Comparison of ENCODE assay signal across 24 cellular contexts in genomic region chr1:75559800-75560199, GRCh38. TPM values are rescaled to one million over a fixed set of nuclear protein-coding genes. Genes with fewer than 3 reads are reported as not detected.
A peak's percentile ranks its signal among the peaks of the same experiment; 100 is the strongest.
DNase-seq lines count a peak whose midpoint lies in the region; ATAC-seq, FAIRE-seq and TF ChIP-seq lines count a peak whose summit lies in the region.
"Had no signal": no experiment of that assay in that cellular context is flagged by ENCODE, and none has a peak within 500 bp of the region (broad histone marks: within the 10 kb centered on the region; RNA-seq: fewer than 3 reads in every experiment).

No MANE protein-coding gene starts in this region.

- POLR2A ChIA-PET in Caco-2 (lab: Charles Lee) = no interaction called here

- no peak overlapping the region for H3K4me3 Mint-ChIP-seq in Caco-2 (ENCODE audit: unreplicated experiment)
- H3K4me3 Mint-ChIP-seq: CD4-positive, alpha-beta T cell; GM23338 had no signal

- intact Hi-C loops in Caco-2 (cut with micrococcal nuclease; ENCODE audit: unreplicated experiment) = no loop called here

- H3K27me3 ChIP-seq in hepatocyte (no peaks in the 10 kb centered on the region), Caco-2 (replicated peaks; ENCODE audit: control insufficient read depth, insufficient read depth, low read length) (no peaks in the 10 kb centered on the region)

- H3K4me3 ChIP-seq in hepatocyte (no peak overlapping the region), Caco-2 (ENCODE audit: low read depth, low read length) (no peak overlapping the region)
- H3K4me3 ChIP-seq: A549, GM12878, GM23338, K562 had no signal

- peaks cover 8% of the 10 kb centered on the region for H3K4me1 Mint-ChIP-seq in Caco-2 (ENCODE audit: low read depth, unreplicated experiment)

- H3K4me1 ChIP-seq in hepatocyte (ENCODE audit: insufficient read depth) (no peaks in the 10 kb centered on the region), Caco-2 (peaks cover 6% of the 10 kb centered on the region; the same call in 1 of the 2 replicates)
- H3K4me1 ChIP-seq: A549 had no signal

- H3K27me3 Mint-ChIP-seq in Caco-2 (ENCODE audit: insufficient read depth, unreplicated experiment) = no peaks in the 10 kb centered on the region

- BruUV-seq in Caco-2 (replicated peaks; lab: Mats Ljungman, UMichigan) = no TSS peak

- H2AFZ ChIP-seq in hepatocyte = no peak overlapping the region
- H2AFZ ChIP-seq: GM23338 had no signal

- TF ChIP-seq CTCF in VCaP (conservative IDR thresholded peaks at IDR 0.05) = no peak
- no peak for TF ChIP-seq CTCF in hepatocyte (IDR thresholded peaks at IDR 0.05; ENCODE audit: poor library complexity)
- TF ChIP-seq CTCF in Caco-2 (IDR thresholded peaks at IDR 0.05; ENCODE audit: insufficient read depth in 1 of 2, low read depth in 1 of 2, low read length in 1 of 2, severe bottlenecking in 1 of 2, unreplicated experiment in 1 of 2) = no peak

- no peaks in the 10 kb centered on the region for H3K9me3 ChIP-seq in hepatocyte (ENCODE audit: low read depth)
- no peaks in the 10 kb centered on the region for H3K9me3 ChIP-seq in Caco-2
- H3K9me3 ChIP-seq: A549 had no signal

- no peak for ATAC-seq in GM21723 (IDR thresholded peaks at IDR 0.05; ENCODE audit: unreplicated experiment)
- ATAC-seq: A549, GM12878, GM23338, K562 had no signal

- TF ChIP-seq POLR2A in GM12892 (IDR thresholded peaks at IDR 0.05; ENCODE audit: low read depth, low read length) (no peak), GM12891 (IDR thresholded peaks at IDR 0.05; ENCODE audit: low read depth, low read length) (no peak)

- no peaks in the 10 kb centered on the region for H3K36me3 Mint-ChIP-seq in Caco-2 (ENCODE audit: insufficient read depth, unreplicated experiment)

- peaks cover 6% of the 10 kb centered on the region for H3K9me3 Mint-ChIP-seq in Caco-2 (ENCODE audit: unreplicated experiment)
- H3K9me3 Mint-ChIP-seq: GM23338 had no signal

- H3K79me2 ChIP-seq in hepatocyte = no peaks in the 10 kb centered on the region

- no peak overlapping the region for H3K27ac Mint-ChIP-seq in Caco-2 (ENCODE audit: unreplicated experiment)
- H3K27ac Mint-ChIP-seq: CD4-positive, alpha-beta T cell; GM23338 had no signal

- H3K4me2 ChIP-seq in hepatocyte = peak overlapping the region; percentile 40
- H3K4me2 ChIP-seq: A549, GM23338 had no signal

- peak overlapping the region; percentile 90 for H3K27ac ChIP-seq in VCaP
- no peak overlapping the region for H3K27ac ChIP-seq in hepatocyte
- H3K27ac ChIP-seq: A549, C4-2B had no signal

- H3K36me3 ChIP-seq in hepatocyte (replicated peaks; ENCODE audit: insufficient read depth, low read depth) = no peaks in the 10 kb centered on the region
- no peaks in the 10 kb centered on the region for H3K36me3 ChIP-seq in Caco-2 (ENCODE audit: control insufficient read depth, insufficient read depth, low read length)

- CTCF ChIA-PET in Caco-2 (lab: Charles Lee) = no interaction called here

- no peaks in the 10 kb centered on the region for H3K9me2 ChIP-seq in hepatocyte (replicated peaks; ENCODE audit: insufficient read depth)

- FAIRE-seq in GM12892 (lab: Jason Lieb, UNC) = no peak
- FAIRE-seq in GM12891 (lab: Jason Lieb, UNC) = no peak
- FAIRE-seq: A549, GM12878, GM18507, H54, HTR-8/SVneo, K562 had no signal

- DNase-seq in HT1080 (ENCODE audit: low read depth) (peak; percentile 16), hepatocyte (ENCODE audit: low spot score) (no peak), stromal cell of bone marrow (ENCODE audit: low read depth) (peak; percentile 3), GM12892 (ENCODE audit: insufficient read length) (no peak), Caco-2 (no peak), GM12891 (ENCODE audit: insufficient read length, low spot score) (no peak)
- DNase-seq: AML-193; CD4-positive, alpha-beta T cell; DMS153; DND-41; EL; HCEC 1CT; IMR-90 had no signal

- no peaks in the 10 kb centered on the region for H4K20me1 ChIP-seq in hepatocyte (ENCODE audit: insufficient read depth, poor library complexity, severe bottlenecking)

TF ChIP-seq in GM12891, 5 proteins besides CTCF, POLR2A, EP300 and RAD21:
- no peak for TF ChIP-seq POU2F2 (IDR thresholded peaks at IDR 0.05; ENCODE audit: low read depth, low read length)
- TF ChIP-seq SPI1 (IDR thresholded peaks at IDR 0.05; ENCODE audit: low read depth, low read length) = no peak
- no peak for TF ChIP-seq TAF1 (IDR thresholded peaks at IDR 0.05; ENCODE audit: low read depth, low read length)
- TF ChIP-seq PAX5 (IDR thresholded peaks at IDR 0.05; ENCODE audit: insufficient read depth, low read length, severe bottlenecking) = no peak
- no peak for TF ChIP-seq POLR2AphosphoS5 (IDR thresholded peaks at IDR 0.05; ENCODE audit: low read depth, low read length)

RNA-seq across cellular contexts. Expression of gene SLC44A5, which starts 51.1 kb away (rescaled TPM):
- total RNA-seq in HT1080 (2014; rRNA removed; shearing (Covaris generic)) = 0.53 and 0.61 TPM in 2 replicates
- polyA plus RNA-seq in HT1080 (2015; cell fraction: cytosol; rRNA removed) = 1.4 and 1.7 TPM in 2 replicates
- 7.0 and 8.2 TPM in 2 replicates for polyA plus RNA-seq in HT1080 (2015; cell fraction: nucleus; rRNA removed)
- total RNA-seq in hepatocyte (2.9 and 4.8 TPM in 2 replicates), Caco-2 (2022) (12.0 and 13.6 TPM in 2 replicates)
- 0.88 and 2.1 TPM in 2 replicates for polyA plus RNA-seq in hepatocyte
- 2.4 TPM for polyA plus RNA-seq in GM12892 (2012; ENCODE audit: missing spikeins)
- 1.9 TPM for polyA plus RNA-seq in GM12891 (2012; ENCODE audit: low read depth, missing spikeins)
- total RNA-seq: CD4-positive, alpha-beta T cell; G401 had no signal
- polyA plus RNA-seq: IMR-90 had no signal

Comparison
In these comparisons a context has a peak if more than half of its experiments do, and no peak if none do; other contexts are left out.
1. DNase-seq: peak in HT1080 (single experiment) and stromal cell of bone marrow (single experiment); none in hepatocyte (single experiment), GM12892 (single experiment), Caco-2 (0 of 2) and GM12891 (single experiment).